Comparison of ENCODE assay signal across 8 cellular contexts in the genomic region with DNA sequence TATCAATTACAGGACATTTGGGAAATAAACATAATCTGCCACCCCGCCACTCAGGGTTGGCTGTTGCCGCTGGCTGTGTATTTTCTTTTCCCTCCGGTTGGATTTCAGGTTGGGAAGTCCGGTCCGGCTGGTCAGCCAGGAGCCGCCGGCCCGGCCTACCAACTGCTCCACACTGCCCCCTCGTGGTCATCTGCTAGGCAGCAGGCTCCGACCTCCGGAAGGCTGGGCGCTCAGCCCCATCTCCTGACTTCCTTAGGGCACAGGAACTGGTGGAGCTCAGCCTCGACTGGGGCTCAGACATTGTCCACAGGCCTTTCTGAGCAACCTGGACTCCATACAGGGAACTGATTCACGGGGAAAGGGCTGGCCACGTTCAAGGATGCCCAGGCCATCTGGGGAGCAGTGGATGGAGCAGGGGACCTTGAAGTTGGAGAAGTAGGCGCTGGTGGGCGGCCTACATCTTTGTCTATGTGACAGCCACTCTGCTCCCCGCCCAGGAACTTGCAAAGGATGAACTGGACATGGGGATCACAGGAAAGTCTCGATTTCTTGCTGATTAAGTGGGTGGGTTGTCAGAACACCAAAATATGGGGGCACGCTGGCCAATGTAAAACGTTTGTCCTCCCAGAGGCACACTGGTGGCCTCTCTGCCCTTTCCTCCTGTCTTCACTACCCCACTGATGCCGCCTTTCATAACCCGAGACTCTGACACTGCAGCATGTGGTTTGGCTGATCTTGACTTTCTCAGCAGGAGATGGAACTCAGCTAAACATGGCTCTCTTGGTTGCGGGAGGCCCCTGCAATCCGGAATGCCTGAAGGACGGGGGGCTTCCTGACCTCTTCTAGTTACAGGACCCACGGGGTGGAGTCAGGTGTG. TPM values are rescaled to one million over a fixed set of nuclear protein-coding genes. Genes with fewer than 3 reads are reported as not detected.
DNase-seq lines count a peak whose midpoint lies in the region; ATAC-seq and TF ChIP-seq lines count a peak whose summit lies in the region.

No MANE protein-coding gene starts in this region.

- no peak overlapping the region for H3K4me3 ChIP-seq in BJ (ENCODE audit: low read depth, low read length)
- H3K4me3 ChIP-seq in fibroblast of the aortic adventitia (ENCODE audit: low read depth, low read length) = no peak overlapping the region

- ATAC-seq in GM19023 (IDR thresholded peaks at IDR 0.05; ENCODE audit: unreplicated experiment) (peak; percentile 74), HG03342 (IDR thresholded peaks at IDR 0.05; ENCODE audit: unreplicated experiment) (peak; percentile 83)

- CTCF ChIA-PET in BJ (lab: Yijun Ruan, JAX) = interaction anchor here (0.6 to 1.4 kb wide), 14 partner anchors 11 to 614 kb away, joined by 3 to 5 read pairs (median 3); no protein-coding TSS in a partner anchor

- H3K4me3 Mint-ChIP-seq in neural crest cell = no peak overlapping the region

- peaks cover 10% of the 10 kb centered on the region for H3K27me3 Mint-ChIP-seq in neural crest cell (ENCODE audit: low read depth)

- DNase-seq in BJ (ENCODE audit: low read depth) (no peak), RPMI7951 (ENCODE audit: low read depth) (peak; percentile 61), fibroblast of the aortic adventitia (ENCODE audit: low read depth) (peak; percentile 81), neural crest cell (ENCODE audit: low read depth, low spot score) (peak; percentile 95), stromal cell of bone marrow (ENCODE audit: low read depth) (peak; percentile 48)
- DNase-seq in activated T-helper 1 cell treated with anti-CD3 and anti-CD28 coated beads, Interleukin-2, amount 50 U/mL, for 16 hours (ENCODE audit: low read depth in 1 of 2, low spot score in 1 of 2) = peak; percentile 50 to 58

- H3K36me3 ChIP-seq in BJ (ENCODE audit: control insufficient read depth, insufficient read depth, low read length) = no peaks in the 10 kb centered on the region

- H3K27ac Mint-ChIP-seq in neural crest cell (ENCODE audit: unreplicated experiment) = no peak overlapping the region

- H3K4me1 Mint-ChIP-seq in neural crest cell = peaks cover 12% of the 10 kb centered on the region

- POLR2A ChIA-PET in BJ (lab: Charles Lee) = no interaction called here

- no peaks in the 10 kb centered on the region for H3K9me3 Mint-ChIP-seq in neural crest cell

- H3K27me3 ChIP-seq in BJ (ENCODE audit: control insufficient read depth, insufficient read depth, low read length) = no peaks in the 10 kb centered on the region

- TF ChIP-seq CTCF in BJ (IDR thresholded peaks at IDR 0.05; ENCODE audit: insufficient read depth, low read depth, low read length) (peak; percentile 96), fibroblast of the aortic adventitia (IDR thresholded peaks at IDR 0.05; ENCODE audit: insufficient read depth, low read length) (peak; percentile 97), neural crest cell (conservative IDR thresholded peaks at IDR 0.05) (peak; percentile 96)

- no peaks in the 10 kb centered on the region for H3K36me3 Mint-ChIP-seq in neural crest cell (ENCODE audit: low read depth)

RNA-seq across cellular contexts. Expression of gene NXNL2, which starts 43.7 kb away (rescaled TPM):
- 3.6 and 5.5 TPM in 2 replicates for polyA plus RNA-seq in BJ (2011; rRNA removed)
- polyA minus RNA-seq in BJ (2011; rRNA and poly(A)+ RNA removed) = 1.5 and 2.1 TPM in 2 replicates
- 1.1 and 1.4 TPM in 2 replicates for total RNA-seq in RPMI7951 (2014; rRNA removed; shearing (Covaris generic))
- total RNA-seq in fibroblast of the aortic adventitia (ENCODE audit: low replicate concordance) (0.74 and 1.1 TPM in 2 replicates), neural crest cell (not detected in 2 replicates)
